Comparison of ENCODE assay signal across 14 cellular contexts in genomic region chr1:236016083-236016482, GRCh38. TPM values are rescaled to one million over a fixed set of nuclear protein-coding genes. Genes with fewer than 3 reads are reported as not detected.
DNase-seq lines count a peak whose midpoint lies in the region; ATAC-seq and TF ChIP-seq lines count a peak whose summit lies in the region.
"Had no signal": no experiment of that assay in that cellular context is flagged by ENCODE, and none has a peak within 500 bp of the region (broad histone marks: within the 10 kb centered on the region; RNA-seq: fewer than 3 reads in every experiment).

No MANE protein-coding gene starts in this region.

- H3K36me3 ChIP-seq in heart left ventricle (peaks cover 0 to 94% (median 65%) of the 10 kb centered on the region in 9 donors), psoas muscle (ENCODE audit: insufficient read depth in 1 of 2, low read depth in 1 of 2) (no peaks in the 10 kb centered on the region)

- DNase-seq in Right ventricle myocardium inferior (ENCODE audit: missing footprints): peak; percentile 88
- no peak for DNase-seq in cardiac septum (ENCODE audit: low spot score)
- peak; percentile 65 to 87 (median 81) for DNase-seq in heart left ventricle
- DNase-seq in psoas muscle: peak; percentile 67 to 86
- no peak for DNase-seq in Calu3
- no peak for DNase-seq in germinal center (ENCODE audit: low spot score)
- DNase-seq in GDM1 (lab: John Stamatoyannopoulos, UW): no peak
- DNase-seq: activated CD4-positive, alpha-beta T cell treated with anti-CD3 and anti-CD28 coated beads for 48 hours; stimulated activated CD4-positive, alpha-beta T cell treated with anti-CD3 and anti-CD28 coated beads, Interleukin-4, amount 100 ng/mL, for 24 hours; stimulated activated naive CD8-positive, alpha-beta T cell treated with anti-CD3 and anti-CD28 coated beads, Interleukin-15, Interleukin-2, amounts not matched to agents 100 U/mL and 50 U/mL, for 24 hours; T-helper 1 cell had no signal

- CTCF ChIA-PET in Calu3 (lab: Charles Lee): interaction anchor here (1.9 kb wide), 1 partner anchor 14 kb away, joined by 4 read pairs; no protein-coding TSS in a partner anchor

- H3K4me3 Mint-ChIP-seq in Calu3 (ENCODE audit: low read depth, unreplicated experiment): no peak overlapping the region
- H3K4me3 Mint-ChIP-seq: activated T-helper 17 cell treated with anti-CD3 and anti-CD28 coated beads, Interleukin-2, amount 50 U/mL, for 72 hours had no signal

- no peaks in the 10 kb centered on the region for H3K4me1 Mint-ChIP-seq in Calu3 (ENCODE audit: low read depth, unreplicated experiment)
- H3K4me1 Mint-ChIP-seq: activated T-helper 17 cell treated with anti-CD3 and anti-CD28 coated beads, Interleukin-2, amount 50 U/mL, for 72 hours had no signal

- no TSS peak for BruUV-seq in Calu3 (replicated peaks; lab: Mats Ljungman, UMichigan)

- H3K27me3 Mint-ChIP-seq in Calu3 (ENCODE audit: unreplicated experiment): peaks cover 12% of the 10 kb centered on the region
- H3K27me3 Mint-ChIP-seq: activated T-helper 17 cell treated with anti-CD3 and anti-CD28 coated beads, Interleukin-2, amount 50 U/mL, for 72 hours had no signal

- WGBS in heart left ventricle, 4 donors: 71 to 81% (median 75%) methylated on average over 3 of the region's 3 CpGs
- 55 to 73% (median 62%) methylated on average over 3 of the region's 3 CpGs for WGBS in psoas muscle, 3 donors

- TF ChIP-seq CTCF in heart left ventricle (IDR thresholded peaks at IDR 0.05) (no peak), psoas muscle (IDR thresholded peaks at IDR 0.05) (no peak), Calu3 (IDR thresholded peaks at IDR 0.05; ENCODE audit: unreplicated experiment) (no peak)

- H3K27me3 ChIP-seq in heart left ventricle: no peaks in the 10 kb centered on the region
- no peaks in the 10 kb centered on the region for H3K27me3 ChIP-seq in psoas muscle (ENCODE audit: insufficient read depth in 3 of 3, low read length in 2 of 3)

- no peak overlapping the region for H3K27ac Mint-ChIP-seq in Calu3 (ENCODE audit: unreplicated experiment)
- H3K27ac Mint-ChIP-seq: activated T-helper 17 cell treated with anti-CD3 and anti-CD28 coated beads, Interleukin-2, amount 50 U/mL, for 72 hours had no signal

- no peaks in the 10 kb centered on the region for H3K36me3 Mint-ChIP-seq in Calu3 (ENCODE audit: insufficient read depth, unreplicated experiment)

- H3K9me3 ChIP-seq in heart left ventricle (no peaks in the 10 kb centered on the region), psoas muscle (no peaks in the 10 kb centered on the region)

- H3K4me3 ChIP-seq in heart left ventricle (no peak overlapping the region), psoas muscle (no peak overlapping the region)

- intact Hi-C loops in Right ventricle myocardium inferior (cut with DNase I) (loop anchor here (5.0 kb wide), 1 partner anchor 34 kb away; no protein-coding TSS in a partner anchor), cardiac septum (cut with DNase I) (loop anchor here (5.0 kb wide), 1 partner anchor 46 kb away; no protein-coding TSS in a partner anchor), heart left ventricle (cut with DNase I) (loop anchor here in 3 of 10 donors (5.0 kb wide), 4 partner anchors 34 to 51 kb away; partner anchors contain the start of gene NID1 (in 1 of the 3)), psoas muscle (cut with DNase I) (no loop called here), Calu3 (cut with micrococcal nuclease; ENCODE audit: unreplicated experiment) (no loop called here)

- H3K27ac ChIP-seq in heart left ventricle (peak overlapping the region; percentile 11 to 90 (median 78)), psoas muscle (no peak overlapping the region)

- H3K4me1 ChIP-seq in heart left ventricle (peaks cover 0 to 60% (median 19%) of the 10 kb centered on the region in 12 donors), psoas muscle (no peaks in the 10 kb centered on the region)

- ATAC-seq in Right ventricle myocardium inferior: peak; percentile 63
- ATAC-seq in heart left ventricle: peak; percentile 56 to 67 (median 56)
- peak in 3 of 4 donors; percentile 19 to 54 (median 42) for ATAC-seq in psoas muscle
- ATAC-seq in GM18505 (IDR thresholded peaks at IDR 0.05; ENCODE audit: unreplicated experiment): no peak
- ATAC-seq: activated T-helper 17 cell treated with anti-CD3 and anti-CD28 coated beads, Interleukin-2, amount 50 U/mL, for 72 hours; left colon; stimulated activated naive CD8-positive, alpha-beta T cell treated with anti-CD3 and anti-CD28 coated beads, Interleukin-15, Interleukin-2, amounts not matched to agents 100 U/mL and 50 U/mL, for 24 hours had no signal

- H3K9me3 Mint-ChIP-seq in Calu3 (ENCODE audit: low read depth, unreplicated experiment): no peaks in the 10 kb centered on the region
- H3K9me3 Mint-ChIP-seq: activated T-helper 17 cell treated with anti-CD3 and anti-CD28 coated beads, Interleukin-2, amount 50 U/mL, for 72 hours had no signal

- no peak for TF ChIP-seq POLR2A in heart left ventricle (IDR thresholded peaks at IDR 0.05)
- TF ChIP-seq POLR2A in GM18505 (IDR thresholded peaks at IDR 0.05; ENCODE audit: borderline replicate concordance, extremely low read depth, insufficient read depth, insufficient read length): no peak

RNA-seq across cellular contexts. Expression of gene NID1, which starts 48.8 kb away (rescaled TPM):
- 65.8 TPM for total RNA-seq in Right ventricle myocardium inferior
- 42.1 TPM for total RNA-seq in cardiac septum
- 100 to 1,000 TPM in 2 of 9 donors, 10 to 100 TPM in 7; 33.3 to 157 (median 61.7) TPM for total RNA-seq in heart left ventricle
- 10 to 100 TPM; 19.4 to 89.6 TPM for polyA plus RNA-seq in heart left ventricle
- total RNA-seq in psoas muscle: 10 to 100 TPM; 12.0 to 31.8 (median 23.8) TPM
- 10 to 100 TPM; 13.1 to 23.7 (median 15.9) TPM for polyA plus RNA-seq in psoas muscle
- total RNA-seq in Calu3 (2022): 4.4 and 8.6 TPM in 2 replicates

Comparison
In these comparisons a context has a peak if more than half of its experiments do, and no peak if none do; other contexts are left out.
1. DNase-seq: peak in Right ventricle myocardium inferior (single experiment), heart left ventricle (5 of 5) and psoas muscle (2 of 2); none in cardiac septum (single experiment), Calu3 (single experiment), germinal center (single experiment) and GDM1 (single experiment).
2. intact Hi-C loops: an anchor here in Right ventricle myocardium inferior (5.0 kb wide) and cardiac septum (5.0 kb wide); none called in psoas muscle and Calu3.